Comparison of ENCODE assay signal across 18 cellular contexts in genomic region chr1:170224469-170224868, GRCh38.
A peak's percentile ranks its signal among the peaks of the same experiment; 100 is the strongest.
DNase-seq lines count a peak whose midpoint lies in the region; ATAC-seq and TF ChIP-seq lines count a peak whose summit lies in the region.
"Had no signal": no experiment of that assay in that cellular context is flagged by ENCODE, and none has a peak within 500 bp of the region (broad histone marks: within the 10 kb centered on the region; RNA-seq: fewer than 3 reads in every experiment).

No MANE protein-coding gene starts in this region.

- no peak for TF ChIP-seq CTCF in right atrium auricular region (IDR thresholded peaks at IDR 0.05)
- no peak for TF ChIP-seq CTCF in left ventricle myocardium inferior (IDR thresholded peaks at IDR 0.05; ENCODE audit: borderline replicate concordance)

- H3K27ac ChIP-seq in right atrium auricular region (peak overlapping the region in 1 of 2 donors; percentile 34), left ventricle myocardium inferior (replicated peaks) (peak overlapping the region; percentile 16)
- H3K27ac ChIP-seq: 22Rv1; A549; BLaER1 treated with 17β-estradiol and CSF1 and Interleukin-3, amounts not matched to agents 10 nM and 100 nM; C4-2B had no signal

- intact Hi-C loops in Right ventricle myocardium inferior (cut with DNase I) = loop anchor here (5.0 to 10.0 kb wide), 2 partner anchors 77 to 190 kb away; partner anchors contain the start of gene NTMT2
- intact Hi-C loops in left ventricle myocardium inferior (cut with micrococcal nuclease) = no loop called here
- intact Hi-C loops in cardiac septum (cut with DNase I) = loop anchor here (5.0 to 10.0 kb wide), 3 partner anchors 77 to 438 kb away; partner anchors contain the start of genes GORAB, NTMT2 and PRRX1
- intact Hi-C loops in left ventricle myocardium superior (cut with micrococcal nuclease) = no loop called here

- no peaks in the 10 kb centered on the region for H3K9me3 ChIP-seq in right atrium auricular region
- no peaks in the 10 kb centered on the region for H3K9me3 ChIP-seq in left ventricle myocardium inferior (replicated peaks)
- H3K9me3 ChIP-seq: A549, Caco-2 had no signal

- H3K27me3 ChIP-seq in right atrium auricular region (no peaks in the 10 kb centered on the region), left ventricle myocardium inferior (ENCODE audit: low read depth) (no peaks in the 10 kb centered on the region)
- H3K27me3 ChIP-seq: BLaER1 treated with 17β-estradiol and CSF1 and Interleukin-3, amounts not matched to agents 10 nM and 100 nM had no signal

- ATAC-seq in Right ventricle myocardium inferior (peak; percentile 51), left ventricle myocardium superior (peak; percentile 67), HG02852 (IDR thresholded peaks at IDR 0.05; ENCODE audit: unreplicated experiment) (no peak)
- ATAC-seq: A549; CD8-positive, alpha-beta T cell had no signal

- no peak for DNase-seq in Right ventricle myocardium inferior (ENCODE audit: missing footprints)
- DNase-seq in right atrium auricular region (ENCODE audit: low spot score) = no peak
- no peak for DNase-seq in left ventricle myocardium inferior
- no peak for DNase-seq in cardiac septum (ENCODE audit: low spot score)
- DNase-seq in left ventricle myocardium superior = no peak
- no peak for DNase-seq in SHP77 (lab: John Stamatoyannopoulos, UW)
- DNase-seq: AML-193; Caco-2; Calu3; CD4-positive, alpha-beta T cell; CD8-positive, alpha-beta T cell; DMS79 treated with DMSO at 0.1 percent for 48 hours; GF-D8 had no signal

- H3K4me1 ChIP-seq in right atrium auricular region (peaks cover 0 to 15% of the 10 kb centered on the region in 2 donors), left ventricle myocardium inferior (peaks cover 22% of the 10 kb centered on the region)
- H3K4me1 ChIP-seq: A549; BLaER1 treated with 17β-estradiol and CSF1 and Interleukin-3, amounts not matched to agents 10 nM and 100 nM had no signal

- H3K4me3 ChIP-seq in right atrium auricular region (no peak overlapping the region), left ventricle myocardium inferior (no peak overlapping the region)
- H3K4me3 ChIP-seq: A549; BLaER1 treated with 17β-estradiol and CSF1 and Interleukin-3, amounts not matched to agents 10 nM and 100 nM had no signal

- H3K36me3 ChIP-seq in right atrium auricular region (no peaks in the 10 kb centered on the region), left ventricle myocardium inferior (no peaks in the 10 kb centered on the region)
- H3K36me3 ChIP-seq: BLaER1 treated with 17β-estradiol and CSF1 and Interleukin-3, amounts not matched to agents 10 nM and 100 nM had no signal

Comparison
In these comparisons a context has a peak if more than half of its experiments do, and no peak if none do; other contexts are left out.
1. intact Hi-C loops: an anchor here in Right ventricle myocardium inferior (5.0 to 10.0 kb wide) and cardiac septum (5.0 to 10.0 kb wide); none called in left ventricle myocardium inferior and left ventricle myocardium superior.